1 cellular context compared by ENCODE assay signal in genomic region chr21:38208118-38208517, GRCh38.
TF ChIP-seq lines count a peak whose summit lies in the region.

No MANE protein-coding gene starts in this region.

TF ChIP-seq in IMR-90, 13 proteins besides CTCF, POLR2A, EP300 and RAD21:
- TF ChIP-seq RFX5 (IDR thresholded peaks at IDR 0.05; ENCODE audit: low read depth, low read length) (no peak), NFE2L2 (IDR thresholded peaks at IDR 0.05; ENCODE audit: low read depth, low read length) (no peak), MAZ (IDR thresholded peaks at IDR 0.05; ENCODE audit: borderline replicate concordance, low read depth, low read length) (no peak)
